ENCODE assay signal across 1 cellular context in genomic region chr20:53869466-53870258, GRCh38.
TF ChIP-seq lines count a peak whose summit lies in the region.

No MANE protein-coding gene starts in this region.

TF ChIP-seq in HepG2, 621 proteins besides CTCF, POLR2A, EP300 and RAD21 (continued from another document and continues in another):
- TF ChIP-seq ZNF512B (CRISPR knock-in tag; IDR thresholded peaks at IDR 0.05; ENCODE audit: borderline replicate concordance) (peak; percentile 95; the same call in 1 of the 2 replicates), EZH2 (conservative IDR thresholded peaks at IDR 0.05; ENCODE audit: low read depth, low read length) (no peak), ZNF34 (CRISPR knock-in tag; IDR thresholded peaks at IDR 0.05; ENCODE audit: borderline replicate concordance) (no peak), RFXANK (CRISPR knock-in tag; IDR thresholded peaks at IDR 0.05) (no peak), ZNF879 (CRISPR knock-in tag; IDR thresholded peaks at IDR 0.05) (no peak), ZNF460 (CRISPR knock-in tag; IDR thresholded peaks at IDR 0.05; ENCODE audit: borderline replicate concordance) (no peak), DR1 (CRISPR knock-in tag; IDR thresholded peaks at IDR 0.05) (no peak), ZNF430 (CRISPR knock-in tag; IDR thresholded peaks at IDR 0.05) (peak; percentile 66; the same call in 1 of the 2 replicates), ZNF724P (CRISPR knock-in tag; IDR thresholded peaks at IDR 0.05; ENCODE audit: borderline replicate concordance) (no peak), ZBTB38 (CRISPR knock-in tag; IDR thresholded peaks at IDR 0.05) (peak; percentile 79), STAG1 (CRISPR knock-in tag; IDR thresholded peaks at IDR 0.05) (peak; percentile 99), GMEB1 (CRISPR knock-in tag; IDR thresholded peaks at IDR 0.05; ENCODE audit: borderline replicate concordance) (no peak), ZNF557 (CRISPR knock-in tag; IDR thresholded peaks at IDR 0.05) (peak; percentile 96), NFATC3 (CRISPR knock-in tag; IDR thresholded peaks at IDR 0.05) (no peak), PRMT3 (CRISPR knock-in tag; IDR thresholded peaks at IDR 0.05; ENCODE audit: borderline replicate concordance, low read depth) (no peak), HBP1 (CRISPR knock-in tag; IDR thresholded peaks at IDR 0.05; ENCODE audit: low read depth) (peak; percentile 80; the same call in 1 of the 2 replicates), KDM6A (CRISPR knock-in tag; IDR thresholded peaks at IDR 0.05; ENCODE audit: low read depth) (0 out of 2 replicates have a peak, but pooled peaks have one; percentile 22), PHF8 (CRISPR knock-in tag; IDR thresholded peaks at IDR 0.05) (peak; percentile 54), NR2F6 (IDR thresholded peaks at IDR 0.05) (peak; percentile 40; the same call in 1 of the 2 replicates), NR2F6 (CRISPR knock-in tag; IDR thresholded peaks at IDR 0.05) (peak; percentile 69), ZNF772 (CRISPR knock-in tag; IDR thresholded peaks at IDR 0.05) (no peak; the same call in 1 of the 2 replicates), MAFF (IDR thresholded peaks at IDR 0.05; ENCODE audit: low read depth, low read length) (no peak), SNAPC2 (CRISPR knock-in tag; IDR thresholded peaks at IDR 0.05) (0 out of 2 replicates have a peak, but pooled peaks have one; percentile 59), PLRG1 (conservative IDR thresholded peaks at IDR 0.05) (no peak), RFX5 (IDR thresholded peaks at IDR 0.05; ENCODE audit: low read depth, low read length) (no peak), DNMT1 (CRISPR knock-in tag; IDR thresholded peaks at IDR 0.05) (0 out of 2 replicates have a peak, but pooled peaks have one; percentile 29), CCDC6 (CRISPR knock-in tag; IDR thresholded peaks at IDR 0.05) (no peak), POLR2AphosphoS2 (IDR thresholded peaks at IDR 0.05; ENCODE audit: low read depth, low read length) (no peak), SRY (CRISPR knock-in tag; IDR thresholded peaks at IDR 0.05) (no peak), MTA1 (CRISPR knock-in tag; IDR thresholded peaks at IDR 0.05; ENCODE audit: borderline replicate concordance) (no peak), KDM1A (CRISPR knock-in tag; IDR thresholded peaks at IDR 0.05) (no peak), ZNF567 (CRISPR knock-in tag; IDR thresholded peaks at IDR 0.05; ENCODE audit: borderline replicate concordance) (no peak; the same call in 1 of the 2 replicates), ZNF761 (CRISPR knock-in tag; conservative IDR thresholded peaks at IDR 0.05) (no peak), ZNF558 (CRISPR knock-in tag; IDR thresholded peaks at IDR 0.05; ENCODE audit: borderline replicate concordance) (no peak), CENPX (CRISPR knock-in tag; IDR thresholded peaks at IDR 0.05) (no peak), POLR2AphosphoS5 (IDR thresholded peaks at IDR 0.05; ENCODE audit: low read depth, low read length) (no peak), SAP130 (CRISPR knock-in tag; IDR thresholded peaks at IDR 0.05; ENCODE audit: low read depth) (peak; percentile 89), SALL1 (CRISPR knock-in tag; IDR thresholded peaks at IDR 0.05) (peak; percentile 95), HNRNPLL (IDR thresholded peaks at IDR 0.05; ENCODE audit: low read depth, low read length, poor library complexity, severe bottlenecking) (no peak), BRD4 (CRISPR knock-in tag; IDR thresholded peaks at IDR 0.05) (peak; percentile 95), HOXA5 (CRISPR knock-in tag; IDR thresholded peaks at IDR 0.05) (peak; percentile 96), ATM (IDR thresholded peaks at IDR 0.05; ENCODE audit: borderline replicate concordance) (no peak), STAT5B (CRISPR knock-in tag; IDR thresholded peaks at IDR 0.05) (no peak), TP53 (CRISPR knock-in tag; conservative IDR thresholded peaks at IDR 0.05) (peak; percentile 87; the same call in 1 of the 2 replicates), HNRNPL (IDR thresholded peaks at IDR 0.05; ENCODE audit: low read depth, low read length) (0 out of 2 replicates have a peak, but pooled peaks have one; percentile 23), NR2C2 (CRISPR knock-in tag; IDR thresholded peaks at IDR 0.05; ENCODE audit: borderline replicate concordance) (no peak; the same call in 1 of the 2 replicates)
- TF ChIP-seq, protein P1, sequence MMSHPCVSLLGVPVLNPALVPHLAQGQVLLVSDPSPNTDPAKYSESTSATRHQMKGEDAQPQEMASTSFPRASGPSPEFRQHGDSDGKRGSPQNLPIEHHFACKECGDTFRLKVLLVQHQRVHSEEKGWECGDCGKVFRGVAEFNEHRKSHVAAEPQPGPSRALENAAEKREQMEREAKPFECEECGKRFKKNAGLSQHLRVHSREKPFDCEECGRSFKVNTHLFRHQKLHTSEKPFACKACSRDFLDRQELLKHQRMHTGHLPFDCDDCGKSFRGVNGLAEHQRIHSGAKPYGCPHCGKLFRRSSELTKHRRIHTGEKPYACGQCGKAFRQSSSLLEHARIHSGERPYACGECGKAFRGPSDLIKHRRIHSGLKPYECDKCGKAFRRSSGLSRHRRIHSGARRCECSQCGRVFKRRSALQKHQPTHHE (CRISPR knock-in tag; IDR thresholded peaks at IDR 0.05; ENCODE audit: borderline replicate concordance) = no peak; the same call in 1 of the 2 replicates
- TF ChIP-seq, protein P2, sequence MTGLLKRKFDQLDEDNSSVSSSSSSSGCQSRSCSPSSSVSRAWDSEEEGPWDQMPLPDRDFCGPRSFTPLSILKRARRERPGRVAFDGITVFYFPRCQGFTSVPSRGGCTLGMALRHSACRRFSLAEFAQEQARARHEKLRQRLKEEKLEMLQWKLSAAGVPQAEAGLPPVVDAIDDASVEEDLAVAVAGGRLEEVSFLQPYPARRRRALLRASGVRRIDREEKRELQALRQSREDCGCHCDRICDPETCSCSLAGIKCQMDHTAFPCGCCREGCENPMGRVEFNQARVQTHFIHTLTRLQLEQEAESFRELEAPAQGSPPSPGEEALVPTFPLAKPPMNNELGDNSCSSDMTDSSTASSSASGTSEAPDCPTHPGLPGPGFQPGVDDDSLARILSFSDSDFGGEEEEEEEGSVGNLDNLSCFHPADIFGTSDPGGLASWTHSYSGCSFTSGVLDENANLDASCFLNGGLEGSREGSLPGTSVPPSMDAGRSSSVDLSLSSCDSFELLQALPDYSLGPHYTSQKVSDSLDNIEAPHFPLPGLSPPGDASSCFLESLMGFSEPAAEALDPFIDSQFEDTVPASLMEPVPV (CRISPR knock-in tag; IDR thresholded peaks at IDR 0.05) = peak; percentile 50; the same call in 1 of the 2 replicates
- TF ChIP-seq, protein P3, sequence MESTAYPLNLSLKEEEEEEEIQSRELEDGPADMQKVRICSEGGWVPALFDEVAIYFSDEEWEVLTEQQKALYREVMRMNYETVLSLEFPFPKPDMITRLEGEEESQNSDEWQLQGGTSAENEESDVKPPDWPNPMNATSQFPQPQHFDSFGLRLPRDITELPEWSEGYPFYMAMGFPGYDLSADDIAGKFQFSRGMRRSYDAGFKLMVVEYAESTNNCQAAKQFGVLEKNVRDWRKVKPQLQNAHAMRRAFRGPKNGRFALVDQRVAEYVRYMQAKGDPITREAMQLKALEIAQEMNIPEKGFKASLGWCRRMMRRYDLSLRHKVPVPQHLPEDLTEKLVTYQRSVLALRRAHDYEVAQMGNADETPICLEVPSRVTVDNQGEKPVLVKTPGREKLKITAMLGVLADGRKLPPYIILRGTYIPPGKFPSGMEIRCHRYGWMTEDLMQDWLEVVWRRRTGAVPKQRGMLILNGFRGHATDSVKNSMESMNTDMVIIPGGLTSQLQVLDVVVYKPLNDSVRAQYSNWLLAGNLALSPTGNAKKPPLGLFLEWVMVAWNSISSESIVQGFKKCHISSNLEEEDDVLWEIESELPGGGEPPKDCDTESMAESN (CRISPR knock-in tag; conservative IDR thresholded peaks at IDR 0.05) = peak; percentile 45; the same call in 1 of the 2 replicates
- TF ChIP-seq, protein P4, sequence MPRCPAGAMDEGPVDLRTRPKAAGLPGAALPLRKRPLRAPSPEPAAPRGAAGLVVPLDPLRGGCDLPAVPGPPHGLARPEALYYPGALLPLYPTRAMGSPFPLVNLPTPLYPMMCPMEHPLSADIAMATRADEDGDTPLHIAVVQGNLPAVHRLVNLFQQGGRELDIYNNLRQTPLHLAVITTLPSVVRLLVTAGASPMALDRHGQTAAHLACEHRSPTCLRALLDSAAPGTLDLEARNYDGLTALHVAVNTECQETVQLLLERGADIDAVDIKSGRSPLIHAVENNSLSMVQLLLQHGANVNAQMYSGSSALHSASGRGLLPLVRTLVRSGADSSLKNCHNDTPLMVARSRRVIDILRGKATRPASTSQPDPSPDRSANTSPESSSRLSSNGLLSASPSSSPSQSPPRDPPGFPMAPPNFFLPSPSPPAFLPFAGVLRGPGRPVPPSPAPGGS (CRISPR knock-in tag; IDR thresholded peaks at IDR 0.05) = no peak
- TF ChIP-seq, protein P5, sequence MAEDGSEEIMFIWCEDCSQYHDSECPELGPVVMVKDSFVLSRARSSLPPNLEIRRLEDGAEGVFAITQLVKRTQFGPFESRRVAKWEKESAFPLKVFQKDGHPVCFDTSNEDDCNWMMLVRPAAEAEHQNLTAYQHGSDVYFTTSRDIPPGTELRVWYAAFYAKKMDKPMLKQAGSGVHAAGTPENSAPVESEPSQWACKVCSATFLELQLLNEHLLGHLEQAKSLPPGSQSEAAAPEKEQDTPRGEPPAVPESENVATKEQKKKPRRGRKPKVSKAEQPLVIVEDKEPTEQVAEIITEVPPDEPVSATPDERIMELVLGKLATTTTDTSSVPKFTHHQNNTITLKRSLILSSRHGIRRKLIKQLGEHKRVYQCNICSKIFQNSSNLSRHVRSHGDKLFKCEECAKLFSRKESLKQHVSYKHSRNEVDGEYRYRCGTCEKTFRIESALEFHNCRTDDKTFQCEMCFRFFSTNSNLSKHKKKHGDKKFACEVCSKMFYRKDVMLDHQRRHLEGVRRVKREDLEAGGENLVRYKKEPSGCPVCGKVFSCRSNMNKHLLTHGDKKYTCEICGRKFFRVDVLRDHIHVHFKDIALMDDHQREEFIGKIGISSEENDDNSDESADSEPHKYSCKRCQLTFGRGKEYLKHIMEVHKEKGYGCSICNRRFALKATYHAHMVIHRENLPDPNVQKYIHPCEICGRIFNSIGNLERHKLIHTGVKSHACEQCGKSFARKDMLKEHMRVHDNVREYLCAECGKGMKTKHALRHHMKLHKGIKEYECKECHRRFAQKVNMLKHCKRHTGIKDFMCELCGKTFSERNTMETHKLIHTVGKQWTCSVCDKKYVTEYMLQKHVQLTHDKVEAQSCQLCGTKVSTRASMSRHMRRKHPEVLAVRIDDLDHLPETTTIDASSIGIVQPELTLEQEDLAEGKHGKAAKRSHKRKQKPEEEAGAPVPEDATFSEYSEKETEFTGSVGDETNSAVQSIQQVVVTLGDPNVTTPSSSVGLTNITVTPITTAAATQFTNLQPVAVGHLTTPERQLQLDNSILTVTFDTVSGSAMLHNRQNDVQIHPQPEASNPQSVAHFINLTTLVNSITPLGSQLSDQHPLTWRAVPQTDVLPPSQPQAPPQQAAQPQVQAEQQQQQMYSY (CRISPR knock-in tag; IDR thresholded peaks at IDR 0.05) = peak; percentile 30; the same call in 1 of the 2 replicates
- TF ChIP-seq, protein P6, sequence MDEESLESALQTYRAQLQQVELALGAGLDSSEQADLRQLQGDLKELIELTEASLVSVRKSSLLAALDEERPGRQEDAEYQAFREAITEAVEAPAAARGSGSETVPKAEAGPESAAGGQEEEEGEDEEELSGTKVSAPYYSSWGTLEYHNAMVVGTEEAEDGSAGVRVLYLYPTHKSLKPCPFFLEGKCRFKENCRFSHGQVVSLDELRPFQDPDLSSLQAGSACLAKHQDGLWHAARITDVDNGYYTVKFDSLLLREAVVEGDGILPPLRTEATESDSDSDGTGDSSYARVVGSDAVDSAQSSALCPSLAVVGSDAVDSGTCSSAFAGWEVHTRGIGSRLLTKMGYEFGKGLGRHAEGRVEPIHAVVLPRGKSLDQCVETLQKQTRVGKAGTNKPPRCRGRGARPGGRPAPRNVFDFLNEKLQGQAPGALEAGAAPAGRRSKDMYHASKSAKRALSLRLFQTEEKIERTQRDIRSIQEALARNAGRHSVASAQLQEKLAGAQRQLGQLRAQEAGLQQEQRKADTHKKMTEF (CRISPR knock-in tag; IDR thresholded peaks at IDR 0.05) = peak; percentile 82
